13 cellular contexts compared by ENCODE assay signal in genomic region chr9:96008502-96009222, GRCh38.
DNase-seq lines count a peak whose midpoint lies in the region; ATAC-seq and TF ChIP-seq lines count a peak whose summit lies in the region.
"Had no signal": no experiment of that assay in that cellular context is flagged by ENCODE, and none has a peak within 500 bp of the region (broad histone marks: within the 10 kb centered on the region; RNA-seq: fewer than 3 reads in every experiment).

No MANE protein-coding gene starts in this region.

- H3K4me3 Mint-ChIP-seq in activated T-helper 2 cell treated with anti-CD3 and anti-CD28 coated beads, Interferon-gamma antibody, Interleukin-2, Interleukin-4, amounts not matched to agents 10 μg/mL and 5 μg/mL and 100 μg/mL, durations not matched to agents 14 hours and 24 hours and 36 hours (ENCODE audit: low read depth), result no peak overlapping the region
- H3K4me3 Mint-ChIP-seq: type B pancreatic cell had no signal

- intact Hi-C loops in activated T-helper 2 cell treated with anti-CD3 and anti-CD28 coated beads, Interferon-gamma antibody, Interleukin-2, Interleukin-4, amounts not matched to agents 10 μg/mL and 5 μg/mL and 100 μg/mL, durations not matched to agents 14 hours and 24 hours and 36 hours (cut with micrococcal nuclease), result loop anchor here (1.0 to 5.0 kb wide), 4 partner anchors 8 to 496 kb away; no protein-coding TSS in a partner anchor
- intact Hi-C loops in right lobe of liver (cut with DNase I), result no loop called here

- ATAC-seq in right lobe of liver, result peak; percentile 83 to 93 (median 84)

- 19% methylated on average over 8 of the region's 12 CpGs for WGBS in right lobe of liver (ENCODE audit: insufficient coverage, low coverage, low lambda C conversion rate, missing lambda C conversion rate)

- H3K4me1 ChIP-seq in right lobe of liver, result peaks cover 0 to 28% (median 9%) of the 10 kb centered on the region in 4 donors

- H3K27ac ChIP-seq in right lobe of liver, result peak overlapping the region in 1 of 3 donors; percentile 48
- H3K27ac ChIP-seq: coronary artery, heart right ventricle had no signal

- H3K9me3 Mint-ChIP-seq in activated T-helper 2 cell treated with anti-CD3 and anti-CD28 coated beads, Interferon-gamma antibody, Interleukin-2, Interleukin-4, amounts not matched to agents 10 μg/mL and 5 μg/mL and 100 μg/mL, durations not matched to agents 14 hours and 24 hours and 36 hours, result peaks cover 1% of the 10 kb centered on the region
- H3K9me3 Mint-ChIP-seq: type B pancreatic cell had no signal

- H3K4me3 ChIP-seq in GM12865 (ENCODE audit: low read depth, low read length) (no peak overlapping the region), right lobe of liver (no peak overlapping the region)
- H3K4me3 ChIP-seq: coronary artery, heart right ventricle had no signal

- H3K27me3 ChIP-seq in right lobe of liver, result no peaks in the 10 kb centered on the region
- H3K27me3 ChIP-seq: heart right ventricle had no signal

- DNase-seq in GM12865 (ENCODE audit: low read depth) (peak; percentile 5), M059J (ENCODE audit: low read depth) (peak; percentile 30), right lobe of liver (peak in 1 of 3 donors; percentile 82), GM10266 (ENCODE audit: extremely low spot score) (no peak), epidermal melanocyte (ENCODE audit: insufficient read length, low spot score) (no peak), NCI-H2171 treated with DMSO at 0.1 percent for 48 hours (lab: John Stamatoyannopoulos, UW) (no peak), SKM-1 (lab: John Stamatoyannopoulos, UW; ENCODE audit: unreplicated experiment) (no peak)
- no peak for DNase-seq in activated T-helper 2 cell treated with anti-CD3 and anti-CD28 coated beads, Interferon-gamma antibody, Interleukin-2, Interleukin-4, amounts not matched to agents 10 μg/mL and 5 μg/mL and 100 μg/mL, durations not matched to agents 14 hours and 24 hours and 36 hours (ENCODE audit: low spot score)
- DNase-seq: heart right ventricle, mesendoderm, NCI-H510A had no signal

- no peak for TF ChIP-seq POLR2A in right lobe of liver (IDR thresholded peaks at IDR 0.05)

- no peaks in the 10 kb centered on the region for H3K27me3 Mint-ChIP-seq in activated T-helper 2 cell treated with anti-CD3 and anti-CD28 coated beads, Interferon-gamma antibody, Interleukin-2, Interleukin-4, amounts not matched to agents 10 μg/mL and 5 μg/mL and 100 μg/mL, durations not matched to agents 14 hours and 24 hours and 36 hours (ENCODE audit: low read depth)
- H3K27me3 Mint-ChIP-seq: type B pancreatic cell had no signal

- H3K36me3 Mint-ChIP-seq in activated T-helper 2 cell treated with anti-CD3 and anti-CD28 coated beads, Interferon-gamma antibody, Interleukin-2, Interleukin-4, amounts not matched to agents 10 μg/mL and 5 μg/mL and 100 μg/mL, durations not matched to agents 14 hours and 24 hours and 36 hours (ENCODE audit: low read depth), result peaks cover 42% of the 10 kb centered on the region

- TF ChIP-seq CTCF in GM12865 (IDR thresholded peaks at IDR 0.05; ENCODE audit: insufficient read depth, low read depth, low read length, missing control alignments) (no peak), right lobe of liver (IDR thresholded peaks at IDR 0.05) (no peak), GM10266 (IDR thresholded peaks at IDR 0.05; ENCODE audit: control insufficient read depth, insufficient read depth, low read depth, missing control alignments) (no peak)

- peaks cover 45% of the 10 kb centered on the region for H3K4me1 Mint-ChIP-seq in activated T-helper 2 cell treated with anti-CD3 and anti-CD28 coated beads, Interferon-gamma antibody, Interleukin-2, Interleukin-4, amounts not matched to agents 10 μg/mL and 5 μg/mL and 100 μg/mL, durations not matched to agents 14 hours and 24 hours and 36 hours (ENCODE audit: low read depth)

- H3K9me3 ChIP-seq in right lobe of liver, result no peaks in the 10 kb centered on the region
- H3K9me3 ChIP-seq: heart right ventricle had no signal

- H3K27ac Mint-ChIP-seq in activated T-helper 2 cell treated with anti-CD3 and anti-CD28 coated beads, Interferon-gamma antibody, Interleukin-2, Interleukin-4, amounts not matched to agents 10 μg/mL and 5 μg/mL and 100 μg/mL, durations not matched to agents 14 hours and 24 hours and 36 hours, result peak overlapping the region; percentile 92
- H3K27ac Mint-ChIP-seq: type B pancreatic cell had no signal

- peaks cover 0 to 14% (median 0%) of the 10 kb centered on the region in 4 donors for H3K36me3 ChIP-seq in right lobe of liver

Comparison
In these comparisons a context has a peak if more than half of its experiments do, and no peak if none do; other contexts are left out.
1. DNase-seq: peak in GM12865 (single experiment) and M059J (single experiment); none in activated T-helper 2 cell treated with anti-CD3 and anti-CD28 coated beads, Interferon-gamma antibody, Interleukin-2, Interleukin-4, amounts not matched to agents 10 μg/mL and 5 μg/mL and 100 μg/mL, durations not matched to agents 14 hours and 24 hours and 36 hours (single experiment), GM10266 (single experiment), epidermal melanocyte (single experiment), NCI-H2171 treated with DMSO at 0.1 percent for 48 hours (single experiment) and SKM-1 (single experiment).